In genomic region chr10:1736180-1736971, GRCh38 we compare ENCODE assay signal across 12 cellular contexts. TPM values are rescaled to one million over a fixed set of nuclear protein-coding genes. Genes with fewer than 3 reads are reported as not detected.
DNase-seq lines count a peak whose midpoint lies in the region; ATAC-seq and TF ChIP-seq lines count a peak whose summit lies in the region.
"Had no signal": no experiment of that assay in that cellular context is flagged by ENCODE, and none has a peak within 500 bp of the region (broad histone marks: within the 10 kb centered on the region; RNA-seq: fewer than 3 reads in every experiment).

No MANE protein-coding gene starts in this region.

- H3K27me3 ChIP-seq in cardiac muscle cell (peaks cover 58% of the 10 kb centered on the region), lower lobe of right lung (ENCODE audit: low read depth) (peaks cover 86% of the 10 kb centered on the region)

- peak overlapping the region; percentile 36 for H3K4me3 ChIP-seq in cardiac muscle cell
- peak overlapping the region; percentile 29 for H3K4me3 ChIP-seq in lower lobe of right lung
- H3K4me3 ChIP-seq: K562 had no signal

- no peak for ATAC-seq in lower lobe of right lung
- no peak for ATAC-seq in HG03342 (IDR thresholded peaks at IDR 0.05; ENCODE audit: unreplicated experiment)
- ATAC-seq: K562 had no signal

- H3K27ac ChIP-seq in cardiac muscle cell (no peak overlapping the region), lower lobe of right lung (no peak overlapping the region)
- H3K27ac ChIP-seq: foreskin keratinocyte had no signal

- peak overlapping the region; percentile 67 for H3K4me3 Mint-ChIP-seq in activated T-helper 1 cell treated with anti-CD3 and anti-CD28 coated beads, Interleukin-12 subunit alpha, Interleukin-12 subunit beta, Interleukin-2, Interleukin-4 antibody, amounts not matched to agents 30 ng/mL and 10 ng/mL and 1 ng/mL, durations not matched to agents 14 hours and 24 hours and 36 hours
- peak overlapping the region; percentile 95 for H3K4me3 Mint-ChIP-seq in type B pancreatic cell
- H3K4me3 Mint-ChIP-seq: central memory CD8-positive, alpha-beta T cell had no signal

- H3K27ac Mint-ChIP-seq in activated T-helper 1 cell treated with anti-CD3 and anti-CD28 coated beads, Interleukin-12 subunit alpha, Interleukin-12 subunit beta, Interleukin-2, Interleukin-4 antibody, amounts not matched to agents 30 ng/mL and 10 ng/mL and 1 ng/mL, durations not matched to agents 14 hours and 24 hours and 36 hours, result no peak overlapping the region
- H3K27ac Mint-ChIP-seq in type B pancreatic cell, result peak overlapping the region; percentile 21

- TF ChIP-seq CTCF in cardiac muscle cell (IDR thresholded peaks at IDR 0.05; ENCODE audit: low read depth, low read length), result no peak
- TF ChIP-seq CTCF in lower lobe of right lung (IDR thresholded peaks at IDR 0.05), result no peak
- TF ChIP-seq CTCF in type B pancreatic cell (conservative IDR thresholded peaks at IDR 0.05), result no peak

- peaks cover 22% of the 10 kb centered on the region for H3K4me1 ChIP-seq in cardiac muscle cell (ENCODE audit: low read depth)
- H3K4me1 ChIP-seq in lower lobe of right lung, result peaks cover 7% of the 10 kb centered on the region
- H3K4me1 ChIP-seq: BE2C, foreskin keratinocyte had no signal

- no peaks in the 10 kb centered on the region for H3K9me3 Mint-ChIP-seq in activated T-helper 1 cell treated with anti-CD3 and anti-CD28 coated beads, Interleukin-12 subunit alpha, Interleukin-12 subunit beta, Interleukin-2, Interleukin-4 antibody, amounts not matched to agents 30 ng/mL and 10 ng/mL and 1 ng/mL, durations not matched to agents 14 hours and 24 hours and 36 hours
- no peaks in the 10 kb centered on the region for H3K9me3 Mint-ChIP-seq in type B pancreatic cell
- H3K9me3 Mint-ChIP-seq: central memory CD8-positive, alpha-beta T cell had no signal

- no peaks in the 10 kb centered on the region for H3K9me3 ChIP-seq in cardiac muscle cell (ENCODE audit: low read depth)
- no peaks in the 10 kb centered on the region for H3K9me3 ChIP-seq in lower lobe of right lung
- H3K9me3 ChIP-seq: BE2C had no signal

- intact Hi-C loops in cardiac septum (cut with DNase I), result no loop called here
- intact Hi-C loops in activated T-helper 1 cell treated with anti-CD3 and anti-CD28 coated beads, Interleukin-12 subunit alpha, Interleukin-12 subunit beta, Interleukin-2, Interleukin-4 antibody, amounts not matched to agents 30 ng/mL and 10 ng/mL and 1 ng/mL, durations not matched to agents 14 hours and 24 hours and 36 hours (cut with micrococcal nuclease), result loop anchor here (10.0 kb wide), 1 partner anchor 622 kb away; no protein-coding TSS in a partner anchor
- intact Hi-C loops in lower lobe of right lung (cut with DNase I), result no loop called here

- peaks cover 6% of the 10 kb centered on the region for H3K4me1 Mint-ChIP-seq in activated T-helper 1 cell treated with anti-CD3 and anti-CD28 coated beads, Interleukin-12 subunit alpha, Interleukin-12 subunit beta, Interleukin-2, Interleukin-4 antibody, amounts not matched to agents 30 ng/mL and 10 ng/mL and 1 ng/mL, durations not matched to agents 14 hours and 24 hours and 36 hours (ENCODE audit: low read depth)
- peaks cover 10% of the 10 kb centered on the region for H3K4me1 Mint-ChIP-seq in type B pancreatic cell (ENCODE audit: unreplicated experiment)
- H3K4me1 Mint-ChIP-seq: central memory CD8-positive, alpha-beta T cell had no signal

- no peaks in the 10 kb centered on the region for H3K36me3 ChIP-seq in cardiac muscle cell
- H3K36me3 ChIP-seq in lower lobe of right lung, result no peaks in the 10 kb centered on the region
- H3K36me3 ChIP-seq: BE2C had no signal

- DNase-seq in cardiac muscle cell (ENCODE audit: low read depth in 1 of 2, low spot score in 1 of 2), result peak in 1 of 2 donors; percentile 36
- DNase-seq in cardiac septum (ENCODE audit: low spot score), result no peak
- no peak for DNase-seq in activated T-helper 1 cell treated with anti-CD3 and anti-CD28 coated beads, Interleukin-12 subunit alpha, Interleukin-12 subunit beta, Interleukin-2, Interleukin-4 antibody, amounts not matched to agents 30 ng/mL and 10 ng/mL and 1 ng/mL, durations not matched to agents 14 hours and 24 hours and 36 hours (ENCODE audit: low spot score)
- DNase-seq in lower lobe of right lung, result no peak
- no peak for DNase-seq in type B pancreatic cell (ENCODE audit: extremely low spot score, unreplicated experiment)
- no peak for DNase-seq in NCI-H146 (lab: John Stamatoyannopoulos, UW)
- no peak for DNase-seq in NCI-H524 (lab: John Stamatoyannopoulos, UW)

- H3K27me3 Mint-ChIP-seq in activated T-helper 1 cell treated with anti-CD3 and anti-CD28 coated beads, Interleukin-12 subunit alpha, Interleukin-12 subunit beta, Interleukin-2, Interleukin-4 antibody, amounts not matched to agents 30 ng/mL and 10 ng/mL and 1 ng/mL, durations not matched to agents 14 hours and 24 hours and 36 hours (ENCODE audit: insufficient read depth), result peaks cover 74% of the 10 kb centered on the region
- H3K27me3 Mint-ChIP-seq in type B pancreatic cell, result peaks cover 88% of the 10 kb centered on the region

- no peaks in the 10 kb centered on the region for H3K36me3 Mint-ChIP-seq in activated T-helper 1 cell treated with anti-CD3 and anti-CD28 coated beads, Interleukin-12 subunit alpha, Interleukin-12 subunit beta, Interleukin-2, Interleukin-4 antibody, amounts not matched to agents 30 ng/mL and 10 ng/mL and 1 ng/mL, durations not matched to agents 14 hours and 24 hours and 36 hours (ENCODE audit: low read depth)
- H3K36me3 Mint-ChIP-seq in type B pancreatic cell, result no peaks in the 10 kb centered on the region

RNA-seq across cellular contexts. Expression of gene ADARB2, which starts 0.9 kb away (rescaled TPM):
- total RNA-seq in cardiac muscle cell, result 2.4 and 3.1 TPM in 2 replicates
- 1.6 TPM in 2 replicates for polyA plus RNA-seq in cardiac muscle cell
- not detected for total RNA-seq in cardiac septum
- 0.05 and 0.20 TPM in 2 replicates for total RNA-seq in activated T-helper 1 cell treated with anti-CD3 and anti-CD28 coated beads, Interleukin-12 subunit alpha, Interleukin-12 subunit beta, Interleukin-2, Interleukin-4 antibody, amounts not matched to agents 30 ng/mL and 10 ng/mL and 1 ng/mL, durations not matched to agents 14 hours and 24 hours and 36 hours
- 0.80 TPM for total RNA-seq in lower lobe of right lung
- 4.9 and 5.2 TPM in 2 replicates for total RNA-seq in type B pancreatic cell (ENCODE audit: low replicate concordance)
- total RNA-seq: foreskin keratinocyte, K562 had no signal
- polyA plus RNA-seq: foreskin keratinocyte, K562 had no signal
